18 cellular contexts compared by ENCODE assay signal in the genomic region with DNA sequence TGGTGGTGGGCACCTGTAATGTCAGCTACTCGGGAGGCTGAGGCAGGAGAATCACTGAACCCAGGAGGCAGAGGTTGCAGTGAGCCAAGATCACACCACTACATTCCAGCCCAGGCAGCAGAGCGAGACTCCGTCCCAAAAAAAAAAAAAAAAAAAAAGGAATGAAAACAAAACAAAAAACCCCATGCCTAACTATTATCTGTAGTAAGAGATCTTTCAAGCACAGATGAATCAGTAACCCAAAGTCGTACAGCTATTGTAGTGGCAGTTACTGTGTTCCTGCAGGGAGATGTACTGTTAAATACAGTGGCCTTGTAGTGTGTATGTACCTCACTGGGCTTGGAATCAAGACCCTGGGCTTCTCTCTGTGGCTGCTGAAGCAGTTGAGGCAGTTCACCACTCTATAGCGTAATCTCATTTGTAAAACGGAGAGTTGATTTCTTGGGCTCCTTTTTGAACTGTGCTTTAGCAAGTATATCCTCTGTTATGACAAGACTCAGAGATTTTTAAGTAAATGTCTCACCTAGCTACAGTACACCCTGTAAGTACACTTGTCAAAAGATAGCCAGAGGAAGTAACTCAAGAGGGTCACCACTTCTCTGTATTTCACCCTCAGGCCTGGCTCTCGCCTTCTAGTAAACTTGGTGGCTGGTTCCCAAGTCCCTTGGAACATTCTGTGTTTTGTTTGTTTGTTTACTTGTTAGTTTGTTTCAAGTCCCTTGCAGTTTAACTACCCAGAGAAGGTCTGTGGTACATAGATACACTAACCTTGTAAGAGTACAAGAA.
DNase-seq lines count a peak whose midpoint lies in the region; ATAC-seq and TF ChIP-seq lines count a peak whose summit lies in the region.
"Had no signal": no experiment of that assay in that cellular context is flagged by ENCODE, and none has a peak within 500 bp of the region (broad histone marks: within the 10 kb centered on the region; RNA-seq: fewer than 3 reads in every experiment).

No MANE protein-coding gene starts in this region.

- no peak overlapping the region for H3K4me3 ChIP-seq in Panc1 (ENCODE audit: low read depth in 2 of 2, low read length in 2 of 2)
- H3K4me3 ChIP-seq in esophagus squamous epithelium = no peak overlapping the region
- H3K4me3 ChIP-seq: BLaER1 treated with 17β-estradiol and CSF1 and Interleukin-3, amounts not matched to agents 10 nM and 100 nM; GM12878 had no signal

- 86% methylated on average over 5 to 7 of the region's 7 CpGs for WGBS in esophagus squamous epithelium, 2 donors

- H3K36me3 ChIP-seq in Panc1 (ENCODE audit: control insufficient read depth, insufficient read depth, low read length) (no peaks in the 10 kb centered on the region), esophagus squamous epithelium (no peaks in the 10 kb centered on the region)

- in situ Hi-C loops in Panc1 (cut with HindIII; ENCODE audit: low pct_unique_long_range_greater_than_20kb, low sequenced_read_pairs) = no loop called here

- no peak overlapping the region for H3K4me3 Mint-ChIP-seq in nephron
- H3K4me3 Mint-ChIP-seq in activated CD4-positive, alpha-beta T cell treated with anti-CD3 and anti-CD28 coated beads, Interleukin-2, amount 10 ng/mL, durations not matched to agents 7 days and 5 days = no peak overlapping the region
- H3K4me3 Mint-ChIP-seq: CD8-positive, alpha-beta memory T cell had no signal

- H3K27ac Mint-ChIP-seq in nephron = peak overlapping the region in 2 of 3 experiments; percentile 15 to 37
- H3K27ac Mint-ChIP-seq in activated CD4-positive, alpha-beta T cell treated with anti-CD3 and anti-CD28 coated beads, Interleukin-2, amount 10 ng/mL, durations not matched to agents 7 days and 5 days = no peak overlapping the region

- H3K27me3 ChIP-seq in Panc1 (ENCODE audit: control insufficient read depth, insufficient read depth, low read length) (no peaks in the 10 kb centered on the region), esophagus squamous epithelium (no peaks in the 10 kb centered on the region)
- H3K27me3 ChIP-seq: BLaER1 treated with 17β-estradiol and CSF1 and Interleukin-3, amounts not matched to agents 10 nM and 100 nM had no signal

- H3K27me3 Mint-ChIP-seq in nephron (ENCODE audit: low read depth) = peaks cover 3% of the 10 kb centered on the region
- no peaks in the 10 kb centered on the region for H3K27me3 Mint-ChIP-seq in activated CD4-positive, alpha-beta T cell treated with anti-CD3 and anti-CD28 coated beads, Interleukin-2, amount 10 ng/mL, durations not matched to agents 7 days and 5 days
- H3K27me3 Mint-ChIP-seq: CD8-positive, alpha-beta memory T cell had no signal

- intact Hi-C loops in Panc1 (cut with micrococcal nuclease; ENCODE audit: unreplicated experiment) = no loop called here
- intact Hi-C loops in esophagus squamous epithelium (cut with DNase I) = no loop called here

- no peak for ATAC-seq in Panc1
- no peak for ATAC-seq in HG03460 (IDR thresholded peaks at IDR 0.05; ENCODE audit: unreplicated experiment)
- ATAC-seq: GM12878 had no signal

- H3K9me3 ChIP-seq in Panc1 (ENCODE audit: control insufficient read depth, insufficient read depth, low read depth, low read length) = no peaks in the 10 kb centered on the region
- H3K9me3 ChIP-seq in esophagus squamous epithelium = no peaks in the 10 kb centered on the region
- H3K9me3 ChIP-seq: BLaER1 treated with 17β-estradiol and CSF1 and Interleukin-3, amounts not matched to agents 10 nM and 100 nM had no signal

- H3K9me3 Mint-ChIP-seq in nephron = no peaks in the 10 kb centered on the region
- H3K9me3 Mint-ChIP-seq in activated CD4-positive, alpha-beta T cell treated with anti-CD3 and anti-CD28 coated beads, Interleukin-2, amount 10 ng/mL, durations not matched to agents 7 days and 5 days = no peaks in the 10 kb centered on the region
- H3K9me3 Mint-ChIP-seq: CD8-positive, alpha-beta memory T cell had no signal

- BruUV-seq in Panc1 (replicated peaks; lab: Mats Ljungman, UMichigan) = no TSS peak

- H3K27ac ChIP-seq in Panc1 (ENCODE audit: low read length) (peak overlapping the region; percentile 10), esophagus squamous epithelium (peak overlapping the region; percentile 65 to 92 (median 78))
- H3K27ac ChIP-seq: BLaER1 treated with 17β-estradiol and CSF1 and Interleukin-3, amounts not matched to agents 10 nM and 100 nM had no signal

- no peak for TF ChIP-seq CTCF in Panc1 (IDR thresholded peaks at IDR 0.05)
- no peak for TF ChIP-seq CTCF in esophagus squamous epithelium (IDR thresholded peaks at IDR 0.05)
- TF ChIP-seq CTCF in nephron (IDR thresholded peaks at IDR 0.05; ENCODE audit: unreplicated experiment in 3 of 3) = no peak

- H3K4me1 ChIP-seq in Panc1 (ENCODE audit: control insufficient read depth, insufficient read depth, low read length) = peaks cover 6% of the 10 kb centered on the region; the same call in 1 of the 2 replicates
- H3K4me1 ChIP-seq in esophagus squamous epithelium = peaks cover 16 to 90% (median 34%) of the 10 kb centered on the region in 3 donors

- POLR2A ChIA-PET in Panc1 (lab: Charles Lee) = no interaction called here
- POLR2A ChIA-PET in activated CD4-positive, alpha-beta T cell treated with anti-CD3 and anti-CD28 coated beads, Interleukin-2, amount 10 ng/mL, durations not matched to agents 7 days and 5 days (lab: Charles Lee) = interaction anchor here (0.7 kb wide), 1 partner anchor 93 kb away, joined by 11 read pairs; no protein-coding TSS in a partner anchor

- no peaks in the 10 kb centered on the region for H3K36me3 Mint-ChIP-seq in nephron (ENCODE audit: low read depth)
- peaks cover 3% of the 10 kb centered on the region for H3K36me3 Mint-ChIP-seq in activated CD4-positive, alpha-beta T cell treated with anti-CD3 and anti-CD28 coated beads, Interleukin-2, amount 10 ng/mL, durations not matched to agents 7 days and 5 days (ENCODE audit: low read depth)

- peak; percentile 72 for DNase-seq in EH (ENCODE audit: low read depth)
- no peak for DNase-seq in Panc1 (ENCODE audit: low read depth, low spot score)
- no peak for DNase-seq in esophagus squamous epithelium (lab: John Stamatoyannopoulos, UW)
- no peak for DNase-seq in activated CD4-positive, alpha-beta T cell treated with anti-CD3 and anti-CD28 coated beads, Interleukin-2, amount 10 ng/mL, durations not matched to agents 7 days and 5 days
- no peak for DNase-seq in D341Med (ENCODE audit: low spot score)
- DNase-seq: CD8-positive, alpha-beta memory T cell; DND-41; GDM1; GOT3; KG1; MM.1S; NCI-H1105 treated with DMSO at 0.1 percent for 48 hours; NCI-H1694 treated with DMSO at 0.1 percent for 48 hours; NCI-H345 had no signal

- no peak for TF ChIP-seq POLR2A in esophagus squamous epithelium (IDR thresholded peaks at IDR 0.05)

- CTCF ChIA-PET in Panc1 (lab: Charles Lee) = interaction anchor here (0.6 kb wide), 1 partner anchor 919 kb away, joined by 5 read pairs; no protein-coding TSS in a partner anchor
- CTCF ChIA-PET in activated CD4-positive, alpha-beta T cell treated with anti-CD3 and anti-CD28 coated beads, Interleukin-2, amount 10 ng/mL, durations not matched to agents 7 days and 5 days (lab: Charles Lee) = interaction anchor here (1.1 to 1.2 kb wide), 2 partner anchors 18 to 41 kb away, joined by 3 read pairs; no protein-coding TSS in a partner anchor

- peaks cover 4% of the 10 kb centered on the region for H3K4me1 Mint-ChIP-seq in nephron
- H3K4me1 Mint-ChIP-seq in activated CD4-positive, alpha-beta T cell treated with anti-CD3 and anti-CD28 coated beads, Interleukin-2, amount 10 ng/mL, durations not matched to agents 7 days and 5 days = no peaks in the 10 kb centered on the region
